1 cellular context compared by ENCODE assay signal in the genomic region with DNA sequence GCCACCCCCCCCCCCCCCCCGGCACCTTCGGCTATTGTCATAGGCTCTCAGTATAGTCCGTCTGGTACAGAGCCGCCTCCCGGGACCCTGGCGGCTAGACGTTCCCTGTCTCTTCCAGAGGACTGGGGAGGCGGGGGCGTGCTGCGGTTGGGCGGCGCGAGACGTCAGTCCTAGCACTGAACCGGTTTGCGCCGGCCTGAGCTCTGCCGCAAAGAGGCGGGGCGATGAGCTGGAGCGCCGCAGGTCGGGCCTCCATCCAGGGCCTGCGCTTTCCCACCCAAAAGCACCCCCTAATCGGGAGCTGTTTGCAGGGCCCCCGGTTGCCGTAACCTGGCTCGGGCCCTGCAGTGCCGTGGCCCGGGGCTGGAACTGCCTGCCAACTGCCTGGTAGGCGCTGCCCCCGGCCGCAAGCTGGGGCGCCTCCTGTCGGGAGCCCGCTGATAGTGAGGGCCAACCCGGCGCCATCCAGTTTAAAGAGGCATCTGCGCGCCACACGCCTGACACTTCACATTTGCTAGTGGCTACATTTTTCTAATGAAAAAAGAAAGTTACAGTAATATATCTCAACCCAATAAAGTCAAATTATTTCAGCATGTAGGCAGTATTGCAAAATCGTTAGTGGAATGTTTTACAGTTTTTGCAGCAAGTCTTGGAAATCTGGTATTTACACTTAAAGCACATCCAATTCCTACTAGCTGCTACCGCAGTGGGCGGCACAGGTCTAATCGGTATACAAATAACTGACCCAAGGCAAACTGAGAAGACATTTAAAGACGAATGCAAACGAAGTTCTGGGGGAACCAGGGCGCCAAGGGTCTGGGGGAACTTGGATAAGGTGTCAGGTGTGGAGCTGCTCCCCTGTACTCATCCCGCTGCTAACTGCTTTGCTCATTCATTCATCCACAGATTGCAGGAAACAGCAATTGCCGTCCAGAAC.
TF ChIP-seq lines count a peak whose summit lies in the region.

No MANE protein-coding gene starts in this region.

TF ChIP-seq in HepG2, 621 proteins besides CTCF, POLR2A, EP300 and RAD21 (continued from another document and continues in another):
- TF ChIP-seq, protein P1, sequence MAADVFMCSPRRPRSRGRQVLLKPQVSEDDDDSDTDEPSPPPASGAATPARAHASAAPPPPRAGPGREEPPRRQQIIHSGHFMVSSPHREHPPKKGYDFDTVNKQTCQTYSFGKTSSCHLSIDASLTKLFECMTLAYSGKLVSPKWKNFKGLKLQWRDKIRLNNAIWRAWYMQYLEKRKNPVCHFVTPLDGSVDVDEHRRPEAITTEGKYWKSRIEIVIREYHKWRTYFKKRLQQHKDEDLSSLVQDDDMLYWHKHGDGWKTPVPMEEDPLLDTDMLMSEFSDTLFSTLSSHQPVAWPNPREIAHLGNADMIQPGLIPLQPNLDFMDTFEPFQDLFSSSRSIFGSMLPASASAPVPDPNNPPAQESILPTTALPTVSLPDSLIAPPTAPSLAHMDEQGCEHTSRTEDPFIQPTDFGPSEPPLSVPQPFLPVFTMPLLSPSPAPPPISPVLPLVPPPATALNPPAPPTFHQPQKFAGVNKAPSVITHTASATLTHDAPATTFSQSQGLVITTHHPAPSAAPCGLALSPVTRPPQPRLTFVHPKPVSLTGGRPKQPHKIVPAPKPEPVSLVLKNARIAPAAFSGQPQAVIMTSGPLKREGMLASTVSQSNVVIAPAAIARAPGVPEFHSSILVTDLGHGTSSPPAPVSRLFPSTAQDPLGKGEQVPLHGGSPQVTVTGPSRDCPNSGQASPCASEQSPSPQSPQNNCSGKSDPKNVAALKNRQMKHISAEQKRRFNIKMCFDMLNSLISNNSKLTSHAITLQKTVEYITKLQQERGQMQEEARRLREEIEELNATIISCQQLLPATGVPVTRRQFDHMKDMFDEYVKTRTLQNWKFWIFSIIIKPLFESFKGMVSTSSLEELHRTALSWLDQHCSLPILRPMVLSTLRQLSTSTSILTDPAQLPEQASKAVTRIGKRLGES (CRISPR knock-in tag; IDR thresholded peaks at IDR 0.05; ENCODE audit: borderline replicate concordance), result no peak
- TF ChIP-seq ZNF317 (CRISPR knock-in tag; IDR thresholded peaks at IDR 0.05) (0 out of 2 replicates have a peak, but pooled peaks have one; percentile 80), ZNF883 (CRISPR knock-in tag; IDR thresholded peaks at IDR 0.05; ENCODE audit: not compliant biosample characterization) (no peak), NFRKB (IDR thresholded peaks at IDR 0.05) (no peak), ZFP36L1 (CRISPR knock-in tag; IDR thresholded peaks at IDR 0.05) (no peak), ZNF83 (CRISPR knock-in tag; IDR thresholded peaks at IDR 0.05; ENCODE audit: borderline replicate concordance) (no peak), HIVEP1 (CRISPR knock-in tag; IDR thresholded peaks at IDR 0.05) (no peak), MAFF (IDR thresholded peaks at IDR 0.05; ENCODE audit: low read depth, low read length) (no peak), RXRA (CRISPR knock-in tag; IDR thresholded peaks at IDR 0.05) (peak; percentile 44; the same call in 1 of the 2 replicates), ATF7-NPFF (CRISPR knock-in tag; IDR thresholded peaks at IDR 0.05; ENCODE audit: low read depth) (no peak), STAT5B (CRISPR knock-in tag; IDR thresholded peaks at IDR 0.05) (no peak), SP2 (CRISPR knock-in tag; IDR thresholded peaks at IDR 0.05) (peak; percentile 84), NPAS2 (CRISPR knock-in tag; IDR thresholded peaks at IDR 0.05; ENCODE audit: borderline replicate concordance) (no peak), ZFP90 (CRISPR knock-in tag; IDR thresholded peaks at IDR 0.05; ENCODE audit: borderline replicate concordance) (no peak; the same call in 1 of the 2 replicates), DPF2 (CRISPR knock-in tag; IDR thresholded peaks at IDR 0.05; ENCODE audit: borderline replicate concordance, low read depth) (no peak), ZNF329 (CRISPR knock-in tag; IDR thresholded peaks at IDR 0.05; ENCODE audit: low read depth) (no peak), MIER2 (CRISPR knock-in tag; IDR thresholded peaks at IDR 0.05) (peak; percentile 44; the same call in 1 of the 2 replicates), TOPORS (CRISPR knock-in tag; IDR thresholded peaks at IDR 0.05) (no peak), ZNF788 (CRISPR knock-in tag; IDR thresholded peaks at IDR 0.05; ENCODE audit: borderline replicate concordance) (peak; percentile 47; the same call in 1 of the 2 replicates), ZNF10 (CRISPR knock-in tag; IDR thresholded peaks at IDR 0.05; ENCODE audit: borderline replicate concordance, low read depth) (no peak), ZNF792 (CRISPR knock-in tag; IDR thresholded peaks at IDR 0.05) (no peak), ZNF572 (CRISPR knock-in tag; IDR thresholded peaks at IDR 0.05) (no peak), SMARCE1 (IDR thresholded peaks at IDR 0.05; ENCODE audit: borderline replicate concordance) (no peak), ADNP (CRISPR knock-in tag; IDR thresholded peaks at IDR 0.05) (0 out of 2 replicates have a peak, but pooled peaks have one; percentile 28), TRIM24 (CRISPR knock-in tag; IDR thresholded peaks at IDR 0.05) (no peak), ZNF33B (CRISPR knock-in tag; IDR thresholded peaks at IDR 0.05) (no peak), ZNF629 (CRISPR knock-in tag; conservative IDR thresholded peaks at IDR 0.05) (no peak), ZNF644 (CRISPR knock-in tag; IDR thresholded peaks at IDR 0.05; ENCODE audit: low read depth) (peak; percentile 95), HOXA7 (CRISPR knock-in tag; IDR thresholded peaks at IDR 0.05) (no peak), ZNF354B (CRISPR knock-in tag; IDR thresholded peaks at IDR 0.05) (no peak), DNMT1 (CRISPR knock-in tag; IDR thresholded peaks at IDR 0.05) (no peak), SP4 (CRISPR knock-in tag; IDR thresholded peaks at IDR 0.05) (peak; percentile 48; the same call in 1 of the 2 replicates), SPEN (CRISPR knock-in tag; IDR thresholded peaks at IDR 0.05; ENCODE audit: low read depth) (peak; percentile 44), SALL1 (CRISPR knock-in tag; IDR thresholded peaks at IDR 0.05) (no peak; the same call in 1 of the 2 replicates), ZSCAN31 (CRISPR knock-in tag; IDR thresholded peaks at IDR 0.05; ENCODE audit: low read depth) (no peak), ZNF879 (CRISPR knock-in tag; IDR thresholded peaks at IDR 0.05) (no peak), SNAI1 (CRISPR knock-in tag; IDR thresholded peaks at IDR 0.05; ENCODE audit: borderline replicate concordance) (no peak), ZNF136 (CRISPR knock-in tag; IDR thresholded peaks at IDR 0.05; ENCODE audit: low read depth) (no peak), FOXC1 (CRISPR knock-in tag; IDR thresholded peaks at IDR 0.05; ENCODE audit: borderline replicate concordance) (peak; percentile 81; the same call in 1 of the 2 replicates), KAT2B (IDR thresholded peaks at IDR 0.05; ENCODE audit: borderline replicate concordance, low read depth, low read length) (no peak), MATR3 (CRISPR knock-in tag; IDR thresholded peaks at IDR 0.05) (no peak)
- TF ChIP-seq, protein P2, sequence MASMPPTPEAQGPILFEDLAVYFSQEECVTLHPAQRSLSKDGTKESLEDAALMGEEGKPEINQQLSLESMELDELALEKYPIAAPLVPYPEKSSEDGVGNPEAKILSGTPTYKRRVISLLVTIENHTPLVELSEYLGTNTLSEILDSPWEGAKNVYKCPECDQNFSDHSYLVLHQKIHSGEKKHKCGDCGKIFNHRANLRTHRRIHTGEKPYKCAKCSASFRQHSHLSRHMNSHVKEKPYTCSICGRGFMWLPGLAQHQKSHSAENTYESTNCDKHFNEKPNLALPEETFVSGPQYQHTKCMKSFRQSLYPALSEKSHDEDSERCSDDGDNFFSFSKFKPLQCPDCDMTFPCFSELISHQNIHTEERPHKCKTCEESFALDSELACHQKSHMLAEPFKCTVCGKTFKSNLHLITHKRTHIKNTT (CRISPR knock-in tag; IDR thresholded peaks at IDR 0.05), result no peak
- TF ChIP-seq, protein P3, sequence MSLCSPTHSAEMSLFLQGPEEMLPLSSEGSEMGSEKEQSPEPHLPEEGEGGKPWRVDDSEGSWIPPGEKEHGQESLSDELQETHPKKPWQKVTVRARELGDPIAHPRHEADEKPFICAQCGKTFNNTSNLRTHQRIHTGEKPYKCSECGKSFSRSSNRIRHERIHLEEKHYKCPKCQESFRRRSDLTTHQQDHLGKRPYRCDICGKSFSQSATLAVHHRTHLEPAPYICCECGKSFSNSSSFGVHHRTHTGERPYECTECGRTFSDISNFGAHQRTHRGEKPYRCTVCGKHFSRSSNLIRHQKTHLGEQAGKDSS (CRISPR knock-in tag; IDR thresholded peaks at IDR 0.05; ENCODE audit: borderline replicate concordance, low read depth), result no peak
- TF ChIP-seq, protein P4, sequence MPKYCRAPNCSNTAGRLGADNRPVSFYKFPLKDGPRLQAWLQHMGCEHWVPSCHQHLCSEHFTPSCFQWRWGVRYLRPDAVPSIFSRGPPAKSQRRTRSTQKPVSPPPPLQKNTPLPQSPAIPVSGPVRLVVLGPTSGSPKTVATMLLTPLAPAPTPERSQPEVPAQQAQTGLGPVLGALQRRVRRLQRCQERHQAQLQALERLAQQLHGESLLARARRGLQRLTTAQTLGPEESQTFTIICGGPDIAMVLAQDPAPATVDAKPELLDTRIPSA (CRISPR knock-in tag; IDR thresholded peaks at IDR 0.05; ENCODE audit: borderline replicate concordance), result no peak
- TF ChIP-seq, protein P5, sequence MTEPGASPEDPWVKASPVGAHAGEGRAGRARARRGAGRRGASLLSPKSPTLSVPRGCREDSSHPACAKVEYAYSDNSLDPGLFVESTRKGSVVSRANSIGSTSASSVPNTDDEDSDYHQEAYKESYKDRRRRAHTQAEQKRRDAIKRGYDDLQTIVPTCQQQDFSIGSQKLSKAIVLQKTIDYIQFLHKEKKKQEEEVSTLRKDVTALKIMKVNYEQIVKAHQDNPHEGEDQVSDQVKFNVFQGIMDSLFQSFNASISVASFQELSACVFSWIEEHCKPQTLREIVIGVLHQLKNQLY (CRISPR knock-in tag; IDR thresholded peaks at IDR 0.05), result no peak
- TF ChIP-seq, protein P6, sequence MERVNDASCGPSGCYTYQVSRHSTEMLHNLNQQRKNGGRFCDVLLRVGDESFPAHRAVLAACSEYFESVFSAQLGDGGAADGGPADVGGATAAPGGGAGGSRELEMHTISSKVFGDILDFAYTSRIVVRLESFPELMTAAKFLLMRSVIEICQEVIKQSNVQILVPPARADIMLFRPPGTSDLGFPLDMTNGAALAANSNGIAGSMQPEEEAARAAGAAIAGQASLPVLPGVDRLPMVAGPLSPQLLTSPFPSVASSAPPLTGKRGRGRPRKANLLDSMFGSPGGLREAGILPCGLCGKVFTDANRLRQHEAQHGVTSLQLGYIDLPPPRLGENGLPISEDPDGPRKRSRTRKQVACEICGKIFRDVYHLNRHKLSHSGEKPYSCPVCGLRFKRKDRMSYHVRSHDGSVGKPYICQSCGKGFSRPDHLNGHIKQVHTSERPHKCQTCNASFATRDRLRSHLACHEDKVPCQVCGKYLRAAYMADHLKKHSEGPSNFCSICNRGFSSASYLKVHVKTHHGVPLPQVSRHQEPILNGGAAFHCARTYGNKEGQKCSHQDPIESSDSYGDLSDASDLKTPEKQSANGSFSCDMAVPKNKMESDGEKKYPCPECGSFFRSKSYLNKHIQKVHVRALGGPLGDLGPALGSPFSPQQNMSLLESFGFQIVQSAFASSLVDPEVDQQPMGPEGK (CRISPR knock-in tag; IDR thresholded peaks at IDR 0.05), result peak; percentile 82
- TF ChIP-seq, protein P7, sequence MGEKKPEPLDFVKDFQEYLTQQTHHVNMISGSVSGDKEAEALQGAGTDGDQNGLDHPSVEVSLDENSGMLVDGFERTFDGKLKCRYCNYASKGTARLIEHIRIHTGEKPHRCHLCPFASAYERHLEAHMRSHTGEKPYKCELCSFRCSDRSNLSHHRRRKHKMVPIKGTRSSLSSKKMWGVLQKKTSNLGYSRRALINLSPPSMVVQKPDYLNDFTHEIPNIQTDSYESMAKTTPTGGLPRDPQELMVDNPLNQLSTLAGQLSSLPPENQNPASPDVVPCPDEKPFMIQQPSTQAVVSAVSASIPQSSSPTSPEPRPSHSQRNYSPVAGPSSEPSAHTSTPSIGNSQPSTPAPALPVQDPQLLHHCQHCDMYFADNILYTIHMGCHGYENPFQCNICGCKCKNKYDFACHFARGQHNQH (CRISPR knock-in tag; IDR thresholded peaks at IDR 0.05), result no peak; the same call in 1 of the 2 replicates
- TF ChIP-seq, protein P8, sequence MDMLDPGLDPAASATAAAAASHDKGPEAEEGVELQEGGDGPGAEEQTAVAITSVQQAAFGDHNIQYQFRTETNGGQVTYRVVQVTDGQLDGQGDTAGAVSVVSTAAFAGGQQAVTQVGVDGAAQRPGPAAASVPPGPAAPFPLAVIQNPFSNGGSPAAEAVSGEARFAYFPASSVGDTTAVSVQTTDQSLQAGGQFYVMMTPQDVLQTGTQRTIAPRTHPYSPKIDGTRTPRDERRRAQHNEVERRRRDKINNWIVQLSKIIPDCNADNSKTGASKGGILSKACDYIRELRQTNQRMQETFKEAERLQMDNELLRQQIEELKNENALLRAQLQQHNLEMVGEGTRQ (IDR thresholded peaks at IDR 0.05; ENCODE audit: low read depth, low read length), result no peak
- TF ChIP-seq, protein P8 (CRISPR knock-in tag; IDR thresholded peaks at IDR 0.05; ENCODE audit: borderline replicate concordance), result no peak
- TF ChIP-seq, protein P9, sequence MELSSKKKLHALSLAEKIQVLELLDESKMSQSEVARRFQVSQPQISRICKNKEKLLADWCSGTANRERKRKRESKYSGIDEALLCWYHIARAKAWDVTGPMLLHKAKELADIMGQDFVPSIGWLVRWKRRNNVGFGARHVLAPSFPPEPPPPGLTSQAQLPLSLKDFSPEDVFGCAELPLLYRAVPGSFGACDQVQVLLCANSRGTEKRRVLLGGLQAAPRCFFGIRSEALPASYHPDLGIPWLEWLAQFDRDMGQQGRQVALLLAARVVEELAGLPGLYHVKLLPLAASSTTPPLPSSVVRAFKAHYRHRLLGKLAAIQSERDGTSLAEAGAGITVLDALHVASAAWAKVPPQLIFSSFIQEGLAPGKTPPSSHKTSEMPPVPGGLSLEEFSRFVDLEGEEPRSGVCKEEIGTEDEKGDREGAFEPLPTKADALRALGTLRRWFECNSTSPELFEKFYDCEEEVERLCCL (CRISPR knock-in tag; IDR thresholded peaks at IDR 0.05; ENCODE audit: borderline replicate concordance), result no peak
- TF ChIP-seq, protein P10, sequence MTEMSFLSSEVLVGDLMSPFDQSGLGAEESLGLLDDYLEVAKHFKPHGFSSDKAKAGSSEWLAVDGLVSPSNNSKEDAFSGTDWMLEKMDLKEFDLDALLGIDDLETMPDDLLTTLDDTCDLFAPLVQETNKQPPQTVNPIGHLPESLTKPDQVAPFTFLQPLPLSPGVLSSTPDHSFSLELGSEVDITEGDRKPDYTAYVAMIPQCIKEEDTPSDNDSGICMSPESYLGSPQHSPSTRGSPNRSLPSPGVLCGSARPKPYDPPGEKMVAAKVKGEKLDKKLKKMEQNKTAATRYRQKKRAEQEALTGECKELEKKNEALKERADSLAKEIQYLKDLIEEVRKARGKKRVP (CRISPR knock-in tag; IDR thresholded peaks at IDR 0.05), result peak in 1 of 2 experiments; percentile 25; a peak in 1 of 4 replicates
- TF ChIP-seq, protein P11, sequence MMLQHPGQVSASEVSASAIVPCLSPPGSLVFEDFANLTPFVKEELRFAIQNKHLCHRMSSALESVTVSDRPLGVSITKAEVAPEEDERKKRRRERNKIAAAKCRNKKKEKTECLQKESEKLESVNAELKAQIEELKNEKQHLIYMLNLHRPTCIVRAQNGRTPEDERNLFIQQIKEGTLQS (CRISPR knock-in tag; IDR thresholded peaks at IDR 0.05), result no peak
